Comparison of ENCODE assay signal across 1 cellular context in genomic region chr11:134360050-134360835, GRCh38.
A peak's percentile ranks its signal among the peaks of the same experiment; 100 is the strongest.
TF ChIP-seq lines count a peak whose summit lies in the region.

No MANE protein-coding gene starts in this region.

TF ChIP-seq in HepG2, 621 proteins besides CTCF, POLR2A, EP300 and RAD21 (continued from another document and continues in another):
- TF ChIP-seq UBTF (CRISPR knock-in tag; IDR thresholded peaks at IDR 0.05) (0 out of 2 replicates have a peak, but pooled peaks have one; percentile 31), THAP9 (CRISPR knock-in tag; IDR thresholded peaks at IDR 0.05; ENCODE audit: borderline replicate concordance) (peak; percentile 29; the same call in 1 of the 2 replicates), ZNF205 (CRISPR knock-in tag; IDR thresholded peaks at IDR 0.05) (peak; percentile 51; the same call in 1 of the 2 replicates), GATAD2A (CRISPR knock-in tag; IDR thresholded peaks at IDR 0.05) (0 out of 2 replicates have a peak, but pooled peaks have one; percentile 17), AGO2 (optimal IDR thresholded peaks at IDR 0.05; ENCODE audit: low read depth, low read length) (no peak), MEF2D (CRISPR knock-in tag; IDR thresholded peaks at IDR 0.05) (no peak), GABPB1 (CRISPR knock-in tag; IDR thresholded peaks at IDR 0.05) (peak; percentile 46), MYPOP (CRISPR knock-in tag; IDR thresholded peaks at IDR 0.05) (0 out of 2 replicates have a peak, but pooled peaks have one; percentile 41), KLF9 (CRISPR knock-in tag; IDR thresholded peaks at IDR 0.05; ENCODE audit: low read depth) (no peak), GATAD1 (CRISPR knock-in tag; IDR thresholded peaks at IDR 0.05) (0 out of 2 replicates have a peak, but pooled peaks have one; percentile 20), ZNF337 (CRISPR knock-in tag; IDR thresholded peaks at IDR 0.05; ENCODE audit: borderline replicate concordance, low read depth) (0 out of 2 replicates have a peak, but pooled peaks have one; percentile 52), ZNF549 (CRISPR knock-in tag; IDR thresholded peaks at IDR 0.05) (no peak), ZSCAN25 (CRISPR knock-in tag; IDR thresholded peaks at IDR 0.05) (peak; percentile 78; the same call in 1 of the 2 replicates), ZNF33B (CRISPR knock-in tag; IDR thresholded peaks at IDR 0.05) (no peak), HMGXB4 (CRISPR knock-in tag; IDR thresholded peaks at IDR 0.05; ENCODE audit: borderline replicate concordance in 1 of 2, low read depth in 1 of 2) (peak; percentile 56 to 58; a peak in 1 of 4 replicates), ZNF33A (CRISPR knock-in tag; IDR thresholded peaks at IDR 0.05; ENCODE audit: borderline replicate concordance) (no peak), HMGA1 (CRISPR knock-in tag; conservative IDR thresholded peaks at IDR 0.05) (no peak), YY1 (IDR thresholded peaks at IDR 0.05; ENCODE audit: insufficient read depth, insufficient replicate concordance, low read depth, low read length) (peak; percentile 41), NRL (CRISPR knock-in tag; IDR thresholded peaks at IDR 0.05; ENCODE audit: borderline replicate concordance) (0 out of 2 replicates have a peak, but pooled peaks have one; percentile 36), ZNF580 (CRISPR knock-in tag; IDR thresholded peaks at IDR 0.05; ENCODE audit: borderline replicate concordance, low read depth) (peak; percentile 31; the same call in 1 of the 2 replicates), MYC (CRISPR knock-in tag; IDR thresholded peaks at IDR 0.05; ENCODE audit: borderline replicate concordance) (peak; percentile 79), ZBTB21 (CRISPR knock-in tag; IDR thresholded peaks at IDR 0.05) (no peak), SPEN (CRISPR knock-in tag; IDR thresholded peaks at IDR 0.05; ENCODE audit: low read depth) (peak; percentile 48; the same call in 1 of the 2 replicates), ZKSCAN8 (CRISPR knock-in tag; IDR thresholded peaks at IDR 0.05; ENCODE audit: borderline replicate concordance) (0 out of 2 replicates have a peak, but pooled peaks have one; percentile 28), ZNF616 (CRISPR knock-in tag; IDR thresholded peaks at IDR 0.05; ENCODE audit: low read depth) (0 out of 2 replicates have a peak, but pooled peaks have one; percentile 31), TFDP2 (CRISPR knock-in tag; IDR thresholded peaks at IDR 0.05) (peak; percentile 60), KDM3A (CRISPR knock-in tag; IDR thresholded peaks at IDR 0.05; ENCODE audit: low read depth) (peak; percentile 66; the same call in 1 of the 2 replicates), ZBTB10 (CRISPR knock-in tag; IDR thresholded peaks at IDR 0.05; ENCODE audit: borderline replicate concordance) (no peak), NONO (IDR thresholded peaks at IDR 0.05) (no peak), NONO (CRISPR knock-in tag; conservative IDR thresholded peaks at IDR 0.05) (0 out of 2 replicates have a peak, but pooled peaks have one; percentile 39), CBX5 (CRISPR knock-in tag; IDR thresholded peaks at IDR 0.05; ENCODE audit: borderline replicate concordance) (0 out of 2 replicates have a peak, but pooled peaks have one; percentile 28), ZNF788 (CRISPR knock-in tag; IDR thresholded peaks at IDR 0.05; ENCODE audit: borderline replicate concordance) (peak; percentile 52; the same call in 1 of the 2 replicates), TFE3 (CRISPR knock-in tag; IDR thresholded peaks at IDR 0.05) (no peak), SALL1 (CRISPR knock-in tag; IDR thresholded peaks at IDR 0.05) (peak; percentile 85), SAP130 (CRISPR knock-in tag; IDR thresholded peaks at IDR 0.05; ENCODE audit: low read depth) (0 out of 2 replicates have a peak, but pooled peaks have one; percentile 21), ZNF501 (CRISPR knock-in tag; IDR thresholded peaks at IDR 0.05) (peak; percentile 61), MAZ (IDR thresholded peaks at IDR 0.05; ENCODE audit: borderline replicate concordance, low read depth, low read length) (no peak), MAZ (CRISPR knock-in tag; IDR thresholded peaks at IDR 0.05; ENCODE audit: low read depth) (0 out of 2 replicates have a peak, but pooled peaks have one; percentile 26), SMAD9 (CRISPR knock-in tag; IDR thresholded peaks at IDR 0.05) (peak; percentile 73; the same call in 1 of the 2 replicates)
